35 cellular contexts compared by ENCODE assay signal in genomic region chr12:74610711-74611110, GRCh38.
"Had no signal": no experiment of that assay in that cellular context is flagged by ENCODE, and none has a peak within 500 bp of the region (broad histone marks: within the 10 kb centered on the region; RNA-seq: fewer than 3 reads in every experiment).

No MANE protein-coding gene starts in this region.

- DNase-seq: Karpas-422, Kasumi-1, MG63, MM.1S, MV-4-11, NCI-H1048, NCI-H1092, NCI-H1092 treated with DMSO at 0.1 percent for 48 hours, NCI-H1105 treated with DMSO at 0.1 percent for 48 hours, NCI-H1417, NCI-H1417 treated with DMSO at 0.1 percent for 48 hours, NCI-H1436, NCI-H1436 treated with DMSO at 0.1 percent for 48 hours, NCI-H146, NCI-H1694, NCI-H1694 treated with DMSO at 0.1 percent for 48 hours, NCI-H187, NCI-H187 treated with DMSO at 0.1 percent for 48 hours, NCI-H1930, NCI-H2029, NCI-H2029 treated with DMSO at 0.1 percent for 48 hours, NCI-H2081, NCI-H2081 treated with DMSO at 0.1 percent for 48 hours, NCI-H2107, NCI-H2171, NCI-H2171 treated with DMSO at 0.1 percent for 48 hours, NCI-H2227 treated with DMSO at 0.1 percent for 48 hours, NCI-H226, NCI-H345, NCI-H446, NCI-H446 treated with DMSO at 0.1 percent for 48 hours, NCI-H510A, NCI-H510A treated with DMSO at 0.1 percent for 48 hours, NCI-H524 had no signal

- H3K27ac ChIP-seq: KMS-11 had no signal

- H3K36me3 ChIP-seq: MG63 had no signal

- H3K4me3 ChIP-seq: MG63 had no signal

- H3K27me3 ChIP-seq: MG63 had no signal

- H3K9me3 ChIP-seq: MG63 had no signal

- H3K9ac ChIP-seq: KMS-11 had no signal
